8 cellular contexts compared by ENCODE assay signal in genomic region chr12:12562016-12562483, GRCh38. TPM values are rescaled to one million over a fixed set of nuclear protein-coding genes. Genes with fewer than 3 reads are reported as not detected.
A peak's percentile ranks its signal among the peaks of the same experiment; 100 is the strongest.
DNase-seq lines count a peak whose midpoint lies in the region; ATAC-seq and TF ChIP-seq lines count a peak whose summit lies in the region.

No MANE protein-coding gene starts in this region.

- H3K27ac ChIP-seq in fibroblast of lung (ENCODE audit: insufficient read depth, low read length) = peak overlapping the region; percentile 95

- no peak overlapping the region for H3K4me2 ChIP-seq in fibroblast of lung (ENCODE audit: extremely low read depth, insufficient read depth, low read length)

- TF ChIP-seq CTCF in GM12875 (IDR thresholded peaks at IDR 0.05; ENCODE audit: borderline replicate concordance, insufficient read depth, low read depth, low read length) (no peak), NB4 (IDR thresholded peaks at IDR 0.05; ENCODE audit: low read depth, low read length) (no peak), fibroblast of lung (conservative IDR thresholded peaks at IDR 0.05 in 1 of 2, IDR thresholded peaks at IDR 0.05 in 1 of 2; ENCODE audit: low read depth in 1 of 2, low read length in 2 of 2) (no peak), nephron progenitor cell (IDR thresholded peaks at IDR 0.05) (no peak)

- peak overlapping the region; percentile 81 to 83 for H3K4me3 Mint-ChIP-seq in activated T-cell treated with anti-CD3 and anti-CD28 coated beads, Interleukin-2, amount 50 U/mL, for 72 hours
- peak overlapping the region; percentile 91 for H3K4me3 Mint-ChIP-seq in nephron progenitor cell

- no peaks in the 10 kb centered on the region for H3K9me3 Mint-ChIP-seq in activated T-cell treated with anti-CD3 and anti-CD28 coated beads, Interleukin-2, amount 50 U/mL, for 72 hours
- peaks cover 32% of the 10 kb centered on the region for H3K9me3 Mint-ChIP-seq in nephron progenitor cell

- peaks cover 12% of the 10 kb centered on the region for H3K79me2 ChIP-seq in fibroblast of lung (ENCODE audit: control insufficient read depth, insufficient read depth, low read length)

- peaks cover 44% of the 10 kb centered on the region for H3K4me1 Mint-ChIP-seq in activated T-cell treated with anti-CD3 and anti-CD28 coated beads, Interleukin-2, amount 50 U/mL, for 72 hours (ENCODE audit: low read depth)
- peaks cover 43% of the 10 kb centered on the region for H3K4me1 Mint-ChIP-seq in nephron progenitor cell

- peak overlapping the region; percentile 95 for H3K27ac Mint-ChIP-seq in activated T-cell treated with anti-CD3 and anti-CD28 coated beads, Interleukin-2, amount 50 U/mL, for 72 hours
- H3K27ac Mint-ChIP-seq in nephron progenitor cell = peak overlapping the region; percentile 100

- no peak for TF ChIP-seq POLR2A in NB4 (IDR thresholded peaks at IDR 0.05; ENCODE audit: extremely low read depth, insufficient read length)

- no peaks in the 10 kb centered on the region for H4K20me1 ChIP-seq in fibroblast of lung (ENCODE audit: control insufficient read depth, extremely low read depth, insufficient read depth, low read length)

- H3K36me3 ChIP-seq in fibroblast of lung (ENCODE audit: control insufficient read depth, insufficient read depth, low read length) = no peaks in the 10 kb centered on the region

- no peak overlapping the region for H2AFZ ChIP-seq in fibroblast of lung (ENCODE audit: low read length)

- H3K27me3 ChIP-seq in fibroblast of lung (ENCODE audit: control insufficient read depth, insufficient read depth, low read length) = no peaks in the 10 kb centered on the region

- DNase-seq in NB4 (ENCODE audit: low read depth) (peak; percentile 50), fibroblast of lung (ENCODE audit: low read depth in 2 of 2) (peak; percentile 25 to 37), nephron progenitor cell (peak; percentile 53), 8988T (no peak), glomerular visceral epithelial cell (ENCODE audit: extremely low spot score) (no peak)
- peak; percentile 36 to 38 for DNase-seq in activated T-cell treated with anti-CD3 and anti-CD28 coated beads, Interleukin-2, amount 50 U/mL, for 72 hours

- peaks cover 5% of the 10 kb centered on the region for H3K4me1 ChIP-seq in fibroblast of lung (ENCODE audit: control insufficient read depth, extremely low read depth, insufficient read depth, low read length)

- ATAC-seq in activated T-cell treated with anti-CD3 and anti-CD28 coated beads, Interleukin-2, amount 50 U/mL, for 72 hours (replicated peaks in 1 of 2) = no peak
- no peak for ATAC-seq in HG02610 (IDR thresholded peaks at IDR 0.05; ENCODE audit: unreplicated experiment)

- H3K4me3 ChIP-seq in GM12875 (ENCODE audit: low read depth, low read length) (peak overlapping the region; percentile 75), NB4 (ENCODE audit: low read depth, low read length) (peak overlapping the region; percentile 53), fibroblast of lung (replicated peaks in 1 of 4; ENCODE audit: control extremely low read depth in 1 of 4, insufficient read depth in 1 of 4, low read depth in 3 of 4, low read length in 4 of 4) (peak overlapping the region; percentile 50 to 79 (median 74))

- peaks cover 21 to 22% of the 10 kb centered on the region in 2 donors for H3K36me3 Mint-ChIP-seq in activated T-cell treated with anti-CD3 and anti-CD28 coated beads, Interleukin-2, amount 50 U/mL, for 72 hours (ENCODE audit: insufficient read depth in 2 of 2)
- H3K36me3 Mint-ChIP-seq in nephron progenitor cell (ENCODE audit: low read depth) = peaks cover 23% of the 10 kb centered on the region

- no peaks in the 10 kb centered on the region for H3K9me3 ChIP-seq in fibroblast of lung (ENCODE audit: control insufficient read depth, insufficient read depth, low read depth, low read length)

- no peaks in the 10 kb centered on the region for H3K27me3 Mint-ChIP-seq in activated T-cell treated with anti-CD3 and anti-CD28 coated beads, Interleukin-2, amount 50 U/mL, for 72 hours (ENCODE audit: low read depth)
- peaks cover 3% of the 10 kb centered on the region for H3K27me3 Mint-ChIP-seq in nephron progenitor cell (ENCODE audit: low read depth, poor library complexity)

- H3K9ac ChIP-seq in fibroblast of lung (ENCODE audit: insufficient read depth, low read length) = peak overlapping the region; percentile 96

RNA-seq across cellular contexts. Expression of gene DUSP16, which starts 0.6 kb away (rescaled TPM):
- 100 to 1,000 TPM; 105 to 129 TPM for total RNA-seq in activated T-cell treated with anti-CD3 and anti-CD28 coated beads, Interleukin-2, amount 50 U/mL, for 72 hours
- 15.2 TPM in 2 replicates for total RNA-seq in fibroblast of lung
- polyA plus RNA-seq in fibroblast of lung = 9.4 and 10.4 TPM in 2 replicates
- 7.3 TPM in 2 replicates for polyA plus RNA-seq in fibroblast of lung (2012)
- polyA minus RNA-seq in fibroblast of lung (ENCODE audit: low replicate concordance) = 14.7 and 14.9 TPM in 2 replicates

RNA-seq across cellular contexts. Expression of gene CREBL2, which starts 49.6 kb away (rescaled TPM):
- total RNA-seq in activated T-cell treated with anti-CD3 and anti-CD28 coated beads, Interleukin-2, amount 50 U/mL, for 72 hours = 10 to 100 TPM; 27.7 to 32.7 TPM
- 46.7 and 59.5 TPM in 2 replicates for total RNA-seq in fibroblast of lung
- 28.8 and 35.9 TPM in 2 replicates for polyA plus RNA-seq in fibroblast of lung
- polyA plus RNA-seq in fibroblast of lung (2012) = 23.0 and 28.9 TPM in 2 replicates
- 5.8 and 12.3 TPM in 2 replicates for polyA minus RNA-seq in fibroblast of lung (ENCODE audit: low replicate concordance)

Comparison
In these comparisons a context has a peak if more than half of its experiments do, and no peak if none do; other contexts are left out.
1. DNase-seq: peak in NB4 (single experiment), activated T-cell treated with anti-CD3 and anti-CD28 coated beads, Interleukin-2, amount 50 U/mL, for 72 hours (2 of 2), fibroblast of lung (2 of 2) and nephron progenitor cell (single experiment); none in 8988T (single experiment) and glomerular visceral epithelial cell (single experiment).
2. Peak in every context shown above with its lines, with median percentiles within 50 percentile points of each other: H3K4me3 ChIP-seq.